Comparison of ENCODE assay signal across 16 cellular contexts in the genomic region with DNA sequence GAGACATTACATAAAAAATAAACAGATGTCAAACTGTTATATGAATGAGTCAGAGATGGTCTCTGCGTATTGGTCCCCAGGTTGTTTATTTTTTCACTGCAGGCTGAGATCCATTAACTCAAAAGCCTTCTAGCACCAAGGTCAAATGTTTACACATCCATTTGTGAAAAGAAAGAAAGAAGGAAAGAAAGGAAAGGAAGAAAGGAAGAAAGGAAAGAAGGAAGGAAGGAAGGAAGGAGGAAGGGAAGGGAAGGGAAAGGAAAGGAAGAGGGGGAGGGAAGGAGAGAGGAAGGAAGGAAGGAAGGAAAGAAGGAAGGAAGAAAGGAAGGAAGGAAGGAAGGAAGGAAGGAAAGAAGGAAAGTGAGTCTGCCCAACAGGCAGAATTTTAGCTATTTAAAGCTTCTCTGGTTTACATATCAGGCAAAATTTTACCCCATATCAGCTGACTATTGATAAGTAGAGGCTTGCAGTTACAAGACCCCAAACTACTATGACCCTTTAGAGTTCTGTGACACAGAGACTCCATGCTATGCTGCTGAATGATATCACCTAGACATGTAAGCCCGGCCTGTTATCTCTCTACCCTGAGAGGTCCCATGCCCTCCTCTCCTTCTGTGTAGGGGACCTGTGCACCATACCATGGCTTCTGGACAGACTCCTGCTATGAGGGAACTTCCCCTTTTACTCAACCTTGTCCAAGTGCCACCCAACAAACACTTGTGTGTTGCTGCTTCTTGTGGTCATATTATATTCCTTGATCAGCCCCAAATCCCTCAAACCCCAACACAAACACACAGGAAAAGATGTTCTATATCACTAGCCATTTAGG. TPM values are rescaled to one million over a fixed set of nuclear protein-coding genes. Genes with fewer than 3 reads are reported as not detected.
DNase-seq lines count a peak whose midpoint lies in the region; ATAC-seq and TF ChIP-seq lines count a peak whose summit lies in the region.
"Had no signal": no experiment of that assay in that cellular context is flagged by ENCODE, and none has a peak within 500 bp of the region (broad histone marks: within the 10 kb centered on the region; RNA-seq: fewer than 3 reads in every experiment).

No MANE protein-coding gene starts in this region.

- H3K4me3 ChIP-seq in esophagus muscularis mucosa (no peak overlapping the region), left lung (no peak overlapping the region)
- H3K4me3 ChIP-seq: Peyer's patch had no signal

- peaks cover 0 to 19% (median 0%) of the 10 kb centered on the region in 4 donors for H3K27me3 ChIP-seq in esophagus muscularis mucosa
- no peaks in the 10 kb centered on the region for H3K27me3 ChIP-seq in left lung
- H3K27me3 ChIP-seq: Peyer's patch had no signal

- TF ChIP-seq EP300 in esophagus muscularis mucosa (IDR thresholded peaks at IDR 0.05), result no peak

- DNase-seq in Caki2 (ENCODE audit: low read depth) (peak; percentile 45), M059J (ENCODE audit: low read depth) (peak; percentile 71), NCI-H748 treated with DMSO at 0.1 percent for 48 hours (lab: John Stamatoyannopoulos, UW) (peak; percentile 21), esophagus muscularis mucosa (ENCODE audit: extremely low spot score) (peak; percentile 39), Kasumi-1 (lab: John Stamatoyannopoulos, UW) (no peak), left lung (no peak)
- no peak for DNase-seq in activated CD4-positive, alpha-beta T cell treated with anti-CD3 and anti-CD28 coated beads for 48 hours
- DNase-seq: C1 segment of cervical spinal cord, DND-41, GDM1, NCI-H1048, NCI-H526 treated with DMSO at 0.1 percent for 48 hours, Peyer's patch, Right ventricle myocardium superior, T-helper 2 cell had no signal

- TF ChIP-seq CTCF in esophagus muscularis mucosa (IDR thresholded peaks at IDR 0.05), result no peak
- TF ChIP-seq CTCF in left lung (IDR thresholded peaks at IDR 0.05), result no peak

- no peak for ATAC-seq in left lung
- ATAC-seq: HCT116 had no signal

- H3K36me3 ChIP-seq in esophagus muscularis mucosa, result no peaks in the 10 kb centered on the region
- no peaks in the 10 kb centered on the region for H3K36me3 ChIP-seq in left lung
- H3K36me3 ChIP-seq: Peyer's patch had no signal

- in situ Hi-C loops in Caki2 (cut with HindIII; ENCODE audit: low pct_unique_long_range_greater_than_20kb, low sequenced_read_pairs), result no loop called here

- no peaks in the 10 kb centered on the region for H3K9me3 ChIP-seq in esophagus muscularis mucosa
- H3K9me3 ChIP-seq in left lung, result no peaks in the 10 kb centered on the region
- H3K9me3 ChIP-seq: Peyer's patch had no signal

- no peak for TF ChIP-seq POLR2A in esophagus muscularis mucosa (IDR thresholded peaks at IDR 0.05; ENCODE audit: low read depth)

- intact Hi-C loops in esophagus muscularis mucosa (cut with DNase I), result no loop called here
- intact Hi-C loops in left lung (cut with DNase I), result no loop called here

- H3K27ac ChIP-seq in esophagus muscularis mucosa (replicated peaks in 1 of 4), result no peak overlapping the region
- no peak overlapping the region for H3K27ac ChIP-seq in left lung
- H3K27ac ChIP-seq: Peyer's patch had no signal

- WGBS in esophagus muscularis mucosa, result 47% methylated on average over 2 of the region's 2 CpGs

- H3K4me1 ChIP-seq in esophagus muscularis mucosa, result no peaks in the 10 kb centered on the region
- no peaks in the 10 kb centered on the region for H3K4me1 ChIP-seq in left lung
- H3K4me1 ChIP-seq: Peyer's patch had no signal

RNA-seq across cellular contexts. Expression of a gene that starts 59.0 kb away (rescaled TPM):
- total RNA-seq in Caki2 (2014; rRNA removed; shearing (Covaris generic); ENCODE audit: low replicate concordance), result not detected in 2 replicates
- 0.12 and 0.57 TPM in 2 replicates for total RNA-seq in M059J (2014; rRNA removed; shearing (Covaris generic))
- total RNA-seq in esophagus muscularis mucosa (under 1 TPM in 2 of 4 donors, not detected in 2; 0.06 TPM), left lung (under 1 TPM; 0.17 to 0.37 TPM)
- total RNA-seq: Right ventricle myocardium superior had no signal

Comparison
In these comparisons a context has a peak if more than half of its experiments do, and no peak if none do; other contexts are left out.
1. DNase-seq: peak in Caki2 (single experiment), M059J (single experiment), NCI-H748 treated with DMSO at 0.1 percent for 48 hours (single experiment) and esophagus muscularis mucosa (single experiment); none in Kasumi-1 (0 of 2), left lung (0 of 2) and activated CD4-positive, alpha-beta T cell treated with anti-CD3 and anti-CD28 coated beads for 48 hours (single experiment).